Comparison of ENCODE assay signal across 6 cellular contexts in genomic region chr18:55737266-55737665, GRCh38.
"Had no signal": no experiment of that assay in that cellular context is flagged by ENCODE, and none has a peak within 500 bp of the region (broad histone marks: within the 10 kb centered on the region; RNA-seq: fewer than 3 reads in every experiment).

No MANE protein-coding gene starts in this region.

- H2AFZ ChIP-seq: GM23338 had no signal

- H3K4me3 ChIP-seq: GM23338 had no signal

- ATAC-seq: GM23338 had no signal

- H3K4me2 ChIP-seq: GM23338, KMS-11 had no signal

- DNase-seq: H9, HCEC 1CT, IMR-90, KBM-7 had no signal

- H3K27ac ChIP-seq: KMS-11 had no signal

- H3K9ac ChIP-seq: KMS-11 had no signal
